ENCODE assay signal across 8 cellular contexts in the genomic region with DNA sequence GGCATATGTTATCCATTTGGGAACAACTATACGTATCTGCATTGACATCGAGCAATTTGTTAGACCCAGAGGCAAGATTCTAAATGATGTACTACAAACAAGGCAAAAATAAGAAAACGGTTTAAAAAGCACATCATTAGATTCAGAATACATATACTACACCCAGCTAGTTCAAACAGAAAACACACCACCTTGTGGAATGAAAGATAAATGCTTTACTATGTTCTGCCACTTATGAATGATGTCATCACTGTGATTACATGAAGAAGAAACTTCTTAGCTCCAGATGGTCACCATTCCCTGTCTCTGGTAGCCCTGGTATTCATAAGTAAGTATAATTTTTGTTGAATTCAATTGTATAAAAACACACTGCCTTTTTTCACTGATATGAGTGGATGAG. TPM values are rescaled to one million over a fixed set of nuclear protein-coding genes. Genes with fewer than 3 reads are reported as not detected.
DNase-seq lines count a peak whose midpoint lies in the region; ATAC-seq and TF ChIP-seq lines count a peak whose summit lies in the region.

No MANE protein-coding gene starts in this region.

- H3K27me3 ChIP-seq in gastrocnemius medialis: peaks cover 0 to 7% (median 0%) of the 10 kb centered on the region in 3 donors

- no peak overlapping the region for H3K27ac ChIP-seq in gastrocnemius medialis

- in situ Hi-C loops in gastrocnemius medialis (cut with MboI; ENCODE audit: low sequenced_read_pairs in 4 of 4): no loop called here

- no peaks in the 10 kb centered on the region for H3K4me1 ChIP-seq in gastrocnemius medialis

- H3K4me3 ChIP-seq in gastrocnemius medialis: no peak overlapping the region

- H3K36me3 Mint-ChIP-seq in progenitor cell of endocrine pancreas (ENCODE audit: insufficient read depth): no peaks in the 10 kb centered on the region

- H3K4me1 Mint-ChIP-seq in progenitor cell of endocrine pancreas (ENCODE audit: low read depth): peaks cover 22% of the 10 kb centered on the region

- no peak overlapping the region for H3K4me3 Mint-ChIP-seq in progenitor cell of endocrine pancreas (ENCODE audit: low read depth)

- no peaks in the 10 kb centered on the region for H3K9me3 Mint-ChIP-seq in progenitor cell of endocrine pancreas (ENCODE audit: low read depth)

- H3K27me3 Mint-ChIP-seq in progenitor cell of endocrine pancreas: peaks cover 16% of the 10 kb centered on the region

- H3K36me3 ChIP-seq in gastrocnemius medialis: no peaks in the 10 kb centered on the region

- peak; percentile 2 for DNase-seq in COR-L47 (lab: John Stamatoyannopoulos, UW)
- DNase-seq in RPMI7951 (ENCODE audit: low read depth): peak; percentile 67
- peak; percentile 55 for DNase-seq in hepatic stellate cell (ENCODE audit: low spot score)
- no peak for DNase-seq in progenitor cell of endocrine pancreas (ENCODE audit: low spot score, unreplicated experiment)
- no peak for DNase-seq in gastrocnemius medialis

- TF ChIP-seq POLR2A in gastrocnemius medialis (IDR thresholded peaks at IDR 0.05): no peak

- no peak for TF ChIP-seq CTCF in progenitor cell of endocrine pancreas (IDR thresholded peaks at IDR 0.05; ENCODE audit: unreplicated experiment)
- no peak for TF ChIP-seq CTCF in gastrocnemius medialis (IDR thresholded peaks at IDR 0.05 in 4 of 5, conservative IDR thresholded peaks at IDR 0.05 in 1 of 5)

- ATAC-seq in HG03280 (IDR thresholded peaks at IDR 0.05; ENCODE audit: unreplicated experiment): peak; percentile 54
- no peak for ATAC-seq in HG03108 (IDR thresholded peaks at IDR 0.05; ENCODE audit: unreplicated experiment)
- no peak for ATAC-seq in GM21528 (IDR thresholded peaks at IDR 0.05; ENCODE audit: low FRiP score, unreplicated experiment)
- ATAC-seq in gastrocnemius medialis: no peak

- intact Hi-C loops in gastrocnemius medialis (cut with DNase I; ENCODE audit: low total_unique reads): no loop called here

- H3K9me3 ChIP-seq in gastrocnemius medialis: no peaks in the 10 kb centered on the region

- no peak overlapping the region for H3K27ac Mint-ChIP-seq in progenitor cell of endocrine pancreas

RNA-seq across cellular contexts. Expression of gene NACA2, which starts 7.8 kb away (rescaled TPM):
- not detected in 2 replicates for total RNA-seq in RPMI7951 (2014; rRNA removed; shearing (Covaris generic))
- total RNA-seq in progenitor cell of endocrine pancreas (not detected in 2 replicates), gastrocnemius medialis (not detected)

Comparison
In these comparisons a context has a peak if more than half of its experiments do, and no peak if none do; other contexts are left out.
1. DNase-seq: peak in COR-L47 (single experiment), RPMI7951 (single experiment) and hepatic stellate cell (single experiment); none in progenitor cell of endocrine pancreas (single experiment) and gastrocnemius medialis (0 of 2).